26 cellular contexts compared by ENCODE assay signal in genomic region chr3:21668012-21668411, GRCh38.
"Had no signal": no experiment of that assay in that cellular context is flagged by ENCODE, and none has a peak within 500 bp of the region (broad histone marks: within the 10 kb centered on the region; RNA-seq: fewer than 3 reads in every experiment).

No MANE protein-coding gene starts in this region.

- H3K4me1 Mint-ChIP-seq: naive thymus-derived CD4-positive, alpha-beta T cell; stimulated activated effector memory CD8-positive, alpha-beta T cell treated with anti-CD3 and anti-CD28 coated beads, Interleukin-12 subunit alpha, Interleukin-12 subunit beta, amount 100 ng/mL, for 72 hours had no signal

- H3K27ac ChIP-seq: dorsolateral prefrontal cortex, gastrocnemius medialis, neural progenitor cell, parathyroid adenoma, right atrium auricular region, stomach, thyroid gland had no signal

- H3K4me3 Mint-ChIP-seq: naive thymus-derived CD4-positive, alpha-beta T cell; nephron; neural progenitor cell; stimulated activated effector memory CD8-positive, alpha-beta T cell treated with anti-CD3 and anti-CD28 coated beads, Interleukin-12 subunit alpha, Interleukin-12 subunit beta, amount 100 ng/mL, for 72 hours; type B pancreatic cell had no signal

- DNase-seq: dorsolateral prefrontal cortex; effector CD4-positive, alpha-beta T cell; foreskin fibroblast; gastrocnemius medialis; head of caudate nucleus; kidney; mesenchymal stem cell; midbrain; naive thymus-derived CD4-positive, alpha-beta T cell; stimulated activated CD4-positive, alpha-beta T cell treated with anti-CD3 and anti-CD28 coated beads, Interleukin-12 subunit alpha, Interleukin-12 subunit beta, amount 100 ng/mL, for 4 hours; stimulated activated CD4-positive, alpha-beta T cell treated with anti-CD3 and anti-CD28 coated beads, Interleukin-2, amount 100 ng/mL, for 24 hours; stimulated activated CD4-positive, alpha-beta T cell treated with anti-CD3 and anti-CD28 coated beads, Interleukin-4, amount 100 ng/mL, for 24 hours; stimulated activated naive CD4-positive, alpha-beta T cell treated with Interleukin-2 at 50 U/mL for 16 hours; stomach; thyroid gland had no signal

- H3K4me1 ChIP-seq: gastrocnemius medialis, parathyroid adenoma had no signal

- H3K36me3 Mint-ChIP-seq: naive thymus-derived CD4-positive, alpha-beta T cell; neural progenitor cell; stimulated activated effector memory CD8-positive, alpha-beta T cell treated with anti-CD3 and anti-CD28 coated beads, Interleukin-12 subunit alpha, Interleukin-12 subunit beta, amount 100 ng/mL, for 72 hours; type B pancreatic cell had no signal

- H2AFZ ChIP-seq: neural progenitor cell, parathyroid adenoma had no signal

- H3K9me3 Mint-ChIP-seq: nephron, neural progenitor cell, type B pancreatic cell had no signal

- H3K4me2 ChIP-seq: neural progenitor cell, smooth muscle cell had no signal

- H3K36me3 ChIP-seq: gastrocnemius medialis, neural progenitor cell, right atrium auricular region, stomach, thyroid gland had no signal

- H3K9me3 ChIP-seq: gastrocnemius medialis, right atrium auricular region, stomach, thyroid gland had no signal

- ATAC-seq: gastrocnemius medialis; left lobe of liver; naive thymus-derived CD4-positive, alpha-beta T cell; sciatic nerve; stimulated activated effector memory CD8-positive, alpha-beta T cell treated with anti-CD3 and anti-CD28 coated beads, Interleukin-12 subunit alpha, Interleukin-12 subunit beta, amount 100 ng/mL, for 72 hours had no signal

- H3K27ac Mint-ChIP-seq: naive thymus-derived CD4-positive, alpha-beta T cell; nephron; neural progenitor cell; progenitor cell of endocrine pancreas; stimulated activated effector memory CD8-positive, alpha-beta T cell treated with anti-CD3 and anti-CD28 coated beads, Interleukin-12 subunit alpha, Interleukin-12 subunit beta, amount 100 ng/mL, for 72 hours; type B pancreatic cell had no signal

- H3K27me3 ChIP-seq: dorsolateral prefrontal cortex, gastrocnemius medialis, neural progenitor cell, right atrium auricular region, stomach, thyroid gland had no signal

- H3K9ac ChIP-seq: neural progenitor cell, parathyroid adenoma had no signal

- H3K4me3 ChIP-seq: dorsolateral prefrontal cortex, gastrocnemius medialis, lung, neural progenitor cell, right atrium auricular region, smooth muscle cell, stomach, thyroid gland had no signal

- H3K79me2 ChIP-seq: parathyroid adenoma had no signal

- H3K27me3 Mint-ChIP-seq: naive thymus-derived CD4-positive, alpha-beta T cell; progenitor cell of endocrine pancreas; type B pancreatic cell had no signal
